Comparison of ENCODE assay signal across 9 cellular contexts in the genomic region with DNA sequence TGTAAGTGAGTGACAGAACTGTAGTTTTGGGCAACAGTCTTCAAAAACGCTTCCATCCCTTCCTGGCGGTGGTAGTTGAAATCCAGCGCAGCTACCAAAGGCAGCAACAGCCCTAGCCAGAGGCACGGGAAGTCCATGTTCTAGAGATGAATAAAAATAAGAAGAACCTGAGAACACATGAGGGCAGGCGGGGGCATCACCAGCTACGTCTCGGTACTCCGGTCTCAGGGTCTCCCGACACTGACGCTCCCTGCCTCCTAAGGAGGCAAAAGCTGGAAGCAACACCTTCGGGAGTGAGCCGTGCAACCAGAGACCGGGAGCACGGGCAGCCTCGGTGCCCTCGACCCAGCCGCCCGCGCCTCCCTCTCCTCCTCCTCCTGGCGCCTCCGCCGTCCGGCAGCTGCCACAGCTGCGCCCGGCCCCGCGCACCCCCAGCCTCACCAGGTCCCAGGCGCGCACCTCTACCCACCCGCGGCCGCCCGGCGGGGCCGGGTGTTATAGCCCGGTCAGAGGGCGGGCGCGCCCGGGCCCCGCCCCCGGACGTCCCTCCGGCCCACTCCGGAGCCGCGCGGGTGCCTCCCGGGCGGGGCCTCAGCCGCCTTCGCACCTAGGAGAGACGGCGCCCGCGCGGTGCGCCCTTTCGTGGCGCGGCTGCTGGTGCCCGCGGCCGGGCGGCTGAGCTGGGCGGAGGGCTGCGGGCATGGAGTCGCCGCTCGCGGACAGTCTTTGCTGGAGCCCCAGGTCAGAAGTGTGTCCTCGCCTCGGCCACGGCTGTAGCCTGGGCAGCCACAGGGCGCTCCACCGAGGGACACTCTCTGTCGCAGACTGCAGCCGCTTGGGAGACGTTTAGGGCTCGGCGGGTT. TPM values are rescaled to one million over a fixed set of nuclear protein-coding genes. Genes with fewer than 3 reads are reported as not detected.
DNase-seq lines count a peak whose midpoint lies in the region; ATAC-seq, FAIRE-seq and TF ChIP-seq lines count a peak whose summit lies in the region.
"Had no signal": no experiment of that assay in that cellular context is flagged by ENCODE, and none has a peak within 500 bp of the region (broad histone marks: within the 10 kb centered on the region; RNA-seq: fewer than 3 reads in every experiment).

A gene (minus strand): TSS at position 471 of the 863 bp plus-strand sequence. CDS start 334 bp downstream, at position 137.

- POLR2A ChIA-PET in endothelial cell of umbilical vein (lab: Charles Lee): no interaction called here

- H3K36me3 ChIP-seq in endothelial cell of umbilical vein (ENCODE audit: control insufficient read depth in 2 of 2, extremely low read depth in 1 of 2, insufficient read depth in 2 of 2, low read length in 2 of 2): no peaks in the 10 kb centered on the region

- no peaks in the 10 kb centered on the region for H3K9me3 ChIP-seq in endothelial cell of umbilical vein (replicated peaks; ENCODE audit: control insufficient read depth, insufficient read depth, low read length)

- H3K4me3 ChIP-seq in endothelial cell of umbilical vein (replicated peaks in 1 of 3; ENCODE audit: insufficient read depth in 1 of 3, low read depth in 1 of 3, low read length in 3 of 3): peak within 1 kb of the TSS in 1 of 3 experiments; percentile 17

- DNase-seq in NCI-H2107 treated with DMSO at 0.1 percent for 48 hours (lab: John Stamatoyannopoulos, UW; ENCODE audit: unreplicated experiment) (peak; percentile 62), NCI-H2107 (lab: John Stamatoyannopoulos, UW) (no peak), NCI-H748 (lab: John Stamatoyannopoulos, UW; ENCODE audit: unreplicated experiment) (peak; percentile 84), endothelial cell of umbilical vein (ENCODE audit: low read depth, low spot score) (peak; percentile 8), middle frontal gyrus (ENCODE audit: extremely low spot score, low spot score) (peak; percentile 42)
- peak; percentile 19 for DNase-seq in activated CD8-positive, alpha-beta memory T cell treated with anti-CD3 and anti-CD28 coated beads, Interleukin-2, amount 50 U/mL, for 24 hours (ENCODE audit: extremely low read depth)
- DNase-seq in stimulated activated CD8-positive, alpha-beta memory T cell treated with anti-CD3 and anti-CD28 coated beads, Interleukin-15, amount 100 ng/mL, for 4 hours (ENCODE audit: low read depth in 2 of 2): peak; percentile 41 to 44
- DNase-seq: DND-41 had no signal

- CTCF ChIA-PET in endothelial cell of umbilical vein (lab: Charles Lee): interaction anchor here (0.8 kb wide), 2 partner anchors 137 to 139 kb away, joined by 3 read pairs; no protein-coding TSS in a partner anchor

- peak within 1 kb of the TSS; percentile 50 for H2AFZ ChIP-seq in endothelial cell of umbilical vein (ENCODE audit: low read depth, low read length)

- dilution Hi-C loops in endothelial cell of umbilical vein (cut with MboI; ENCODE audit: extremely low pct_ligation_motif_present, low sequenced_read_pairs): no loop called here

- TF ChIP-seq POLR2A in endothelial cell of umbilical vein (IDR thresholded peaks at IDR 0.05; ENCODE audit: low read depth, low read length): no peak

- H3K27me3 ChIP-seq in endothelial cell of umbilical vein (ENCODE audit: control insufficient read depth in 2 of 2, insufficient read depth in 2 of 2, low read length in 2 of 2): peaks cover 23 to 30% of the 10 kb centered on the region in 2 experiments

- no peak within 1 kb of the TSS for H3K27ac ChIP-seq in endothelial cell of umbilical vein (ENCODE audit: insufficient read depth, low read depth, low read length)

- H3K4me2 ChIP-seq in endothelial cell of umbilical vein (ENCODE audit: insufficient read depth, low read length): peak within 1 kb of the TSS; percentile 27

- H3K9ac ChIP-seq in endothelial cell of umbilical vein (replicated peaks; ENCODE audit: extremely low read depth, insufficient read depth, low read length): no peak within 1 kb of the TSS

- H3K4me1 ChIP-seq in endothelial cell of umbilical vein (ENCODE audit: control insufficient read depth, extremely low read depth, insufficient read depth, low read length): no peaks in the 10 kb centered on the region

- FAIRE-seq in endothelial cell of umbilical vein (lab: Jason Lieb, UNC): no peak

- intact Hi-C loops in endothelial cell of umbilical vein (cut with micrococcal nuclease): loop anchor here (2.0 to 5.0 kb wide), 2 partner anchors 84 to 138 kb away; no protein-coding TSS in a partner anchor

- ATAC-seq in HG02981 (IDR thresholded peaks at IDR 0.05; ENCODE audit: unreplicated experiment): peak; percentile 99

- no TSS peak for BruUV-seq in endothelial cell of umbilical vein (replicated peaks; lab: Mats Ljungman, UMichigan)

- H3K79me2 ChIP-seq in endothelial cell of umbilical vein (ENCODE audit: control insufficient read depth, insufficient read depth, low read length): no peaks in the 10 kb centered on the region

- H4K20me1 ChIP-seq in endothelial cell of umbilical vein (replicated peaks; ENCODE audit: control insufficient read depth, extremely low read depth, insufficient read depth, low read length): no peaks in the 10 kb centered on the region

- no peak for TF ChIP-seq CTCF in endothelial cell of umbilical vein (IDR thresholded peaks at IDR 0.05; ENCODE audit: extremely low read depth in 1 of 2, insufficient read depth in 1 of 2, low read depth in 1 of 2, low read length in 2 of 2)

- H3K9me1 ChIP-seq in endothelial cell of umbilical vein (replicated peaks; ENCODE audit: control insufficient read depth, extremely low read depth, insufficient read depth, low read length): no peaks in the 10 kb centered on the region

TF ChIP-seq in endothelial cell of umbilical vein, 7 proteins besides CTCF, POLR2A, EP300 and RAD21:
- TF ChIP-seq MYC (IDR thresholded peaks at IDR 0.05; ENCODE audit: low read depth, low read length) (no peak), JUN (IDR thresholded peaks at IDR 0.05; ENCODE audit: borderline replicate concordance, insufficient read depth, insufficient read length, low read depth) (no peak), GATA2 (IDR thresholded peaks at IDR 0.05; ENCODE audit: insufficient read depth, insufficient read length, low read depth, low read length) (no peak)
- TF ChIP-seq, protein P1, sequence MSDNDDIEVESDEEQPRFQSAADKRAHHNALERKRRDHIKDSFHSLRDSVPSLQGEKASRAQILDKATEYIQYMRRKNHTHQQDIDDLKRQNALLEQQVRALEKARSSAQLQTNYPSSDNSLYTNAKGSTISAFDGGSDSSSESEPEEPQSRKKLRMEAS (IDR thresholded peaks at IDR 0.05; ENCODE audit: insufficient read depth, insufficient read length): no peak

RNA-seq across cellular contexts. Expression of the gene that starts here (rescaled TPM):
- total RNA-seq in endothelial cell of umbilical vein: not detected in 2 replicates
- polyA plus RNA-seq in endothelial cell of umbilical vein: not detected in 2 replicates
- polyA plus RNA-seq in endothelial cell of umbilical vein (2011; cell fraction: cytosol; rRNA removed): 0.01 TPM in 1 of 2 replicates, not detected in the other
- not detected in 2 replicates for polyA plus RNA-seq in endothelial cell of umbilical vein (2011; cell fraction: nucleus; rRNA removed)
- 0.20 and 0.23 TPM in 2 replicates for polyA plus RNA-seq in endothelial cell of umbilical vein (2012)
- polyA minus RNA-seq in endothelial cell of umbilical vein: not detected in 2 replicates
- polyA minus RNA-seq in endothelial cell of umbilical vein (2011; cell fraction: cytosol; rRNA and poly(A)+ RNA removed): 52.6 TPM
- 0.19 TPM in 1 of 2 replicates, not detected in the other for polyA minus RNA-seq in endothelial cell of umbilical vein (2011; cell fraction: nucleus; rRNA and poly(A)+ RNA removed)
